In genomic region chr12:90999946-91000345, GRCh38 we compare ENCODE assay signal across 33 cellular contexts. TPM values are rescaled to one million over a fixed set of nuclear protein-coding genes. Genes with fewer than 3 reads are reported as not detected.
DNase-seq lines count a peak whose midpoint lies in the region; ATAC-seq, FAIRE-seq and TF ChIP-seq lines count a peak whose summit lies in the region.
"Had no signal": no experiment of that assay in that cellular context is flagged by ENCODE, and none has a peak within 500 bp of the region (broad histone marks: within the 10 kb centered on the region; RNA-seq: fewer than 3 reads in every experiment).

No MANE protein-coding gene starts in this region.

- DNase-seq in H54 (ENCODE audit: insufficient read length, low spot score) (no peak), RCC 7860 (ENCODE audit: low spot score) (peak; percentile 17), chondrocyte (ENCODE audit: low spot score) (no peak), osteoblast (ENCODE audit: insufficient read length, low spot score, missing footprints) (no peak), amygdala (lab: John Stamatoyannopoulos, UW) (no peak)
- DNase-seq: activated CD4-positive, alpha-beta T cell treated with anti-CD3 and anti-CD28 coated beads for 36 hours; activated CD8-positive, alpha-beta memory T cell treated with anti-CD3 and anti-CD28 coated beads for 24 hours; activated effector memory CD4-positive, alpha-beta T cell treated with anti-CD3 and anti-CD28 coated beads, Interleukin-2, amount 50 U/mL, for 16 hours; activated naive CD8-positive, alpha-beta T cell treated with anti-CD3 and anti-CD28 coated beads for 36 hours; body of pancreas; C1 segment of cervical spinal cord; effector CD4-positive, alpha-beta T cell; erythroblast; foreskin melanocyte; GOT3; left cardiac atrium; NCI-H146; NCI-H446 treated with DMSO at 0.1 percent for 48 hours; NCI-H82; posterior cingulate gyrus; stimulated activated CD4-positive, alpha-beta T cell treated with anti-CD3 and anti-CD28 coated beads, Interleukin-4, amount 100 ng/mL, for 4 hours; substantia nigra had no signal

- H4K20me1 ChIP-seq in osteoblast (ENCODE audit: insufficient read depth, low read length): no peaks in the 10 kb centered on the region

- H3K27me3 ChIP-seq in osteoblast (ENCODE audit: insufficient read depth, low read length): no peaks in the 10 kb centered on the region
- H3K27me3 ChIP-seq: body of pancreas had no signal

- peaks cover 2% of the 10 kb centered on the region for H3K4me1 ChIP-seq in osteoblast (ENCODE audit: insufficient read depth, low read length)

- peak overlapping the region; percentile 46 for H2AFZ ChIP-seq in osteoblast (ENCODE audit: low read length)

- no peaks in the 10 kb centered on the region for H3K36me3 ChIP-seq in osteoblast (ENCODE audit: insufficient read depth, low read length)

- no peaks in the 10 kb centered on the region for H3K9me3 Mint-ChIP-seq in chondrocyte (ENCODE audit: low read depth)
- H3K9me3 Mint-ChIP-seq: activated naive CD8-positive, alpha-beta T cell treated with anti-CD3 and anti-CD28 coated beads for 36 hours; neural crest cell; stimulated activated memory B cell treated with anti-CD40 and anti-IgM and Interleukin-4, amounts not matched to agents 10 μg/mL and 1 μg/mL and 100 μg/mL, for 72 hours; T-helper 2 cell treated with Interferon-gamma antibody and Interleukin-4, amounts not matched to agents 5 μg/mL and 100 μg/mL, for 36 hours; type B pancreatic cell had no signal

- H3K4me1 Mint-ChIP-seq in chondrocyte (ENCODE audit: low read depth): peaks cover 10% of the 10 kb centered on the region
- H3K4me1 Mint-ChIP-seq: activated CD4-positive, alpha-beta T cell treated with anti-CD3 and anti-CD28 coated beads for 36 hours; activated naive CD8-positive, alpha-beta T cell treated with anti-CD3 and anti-CD28 coated beads for 36 hours; stimulated activated memory B cell treated with anti-CD40 and anti-IgM and Interleukin-4, amounts not matched to agents 10 μg/mL and 1 μg/mL and 100 μg/mL, for 72 hours had no signal

- FAIRE-seq in H54 (lab: Jason Lieb, UNC): peak; percentile 15
- peak; percentile 23 for FAIRE-seq in RCC 7860 (lab: Jason Lieb, UNC)
- FAIRE-seq: GM12878, K562 had no signal

- H3K36me3 Mint-ChIP-seq in chondrocyte (ENCODE audit: low read depth): no peaks in the 10 kb centered on the region
- H3K36me3 Mint-ChIP-seq: activated naive CD8-positive, alpha-beta T cell treated with anti-CD3 and anti-CD28 coated beads for 36 hours; stimulated activated memory B cell treated with anti-CD40 and anti-IgM and Interleukin-4, amounts not matched to agents 10 μg/mL and 1 μg/mL and 100 μg/mL, for 72 hours; type B pancreatic cell had no signal

- no peak overlapping the region for H3K4me3 ChIP-seq in osteoblast (ENCODE audit: insufficient read depth, low read length)
- H3K4me3 ChIP-seq: body of pancreas, GM12878, K562 had no signal

- H3K79me2 ChIP-seq in osteoblast (ENCODE audit: insufficient read depth, low read length): no peaks in the 10 kb centered on the region

- TF ChIP-seq POLR2A in H54 (IDR thresholded peaks at IDR 0.05; ENCODE audit: low read depth, low read length): no peak
- TF ChIP-seq POLR2A in GM18505 (IDR thresholded peaks at IDR 0.05; ENCODE audit: borderline replicate concordance, extremely low read depth, insufficient read depth, insufficient read length): no peak

- H3K9me3 ChIP-seq in osteoblast (ENCODE audit: low read depth, low read length): no peaks in the 10 kb centered on the region
- H3K9me3 ChIP-seq: body of pancreas had no signal

- H3K4me2 ChIP-seq in osteoblast (ENCODE audit: insufficient read depth, low read length): no peak overlapping the region

- H3K27ac Mint-ChIP-seq in chondrocyte (ENCODE audit: unreplicated experiment): peak overlapping the region; percentile 8
- H3K27ac Mint-ChIP-seq: activated CD4-positive, alpha-beta T cell treated with anti-CD3 and anti-CD28 coated beads for 36 hours; activated naive CD8-positive, alpha-beta T cell treated with anti-CD3 and anti-CD28 coated beads for 36 hours; stimulated activated memory B cell treated with anti-CD40 and anti-IgM and Interleukin-4, amounts not matched to agents 10 μg/mL and 1 μg/mL and 100 μg/mL, for 72 hours; T-helper 2 cell treated with Interferon-gamma antibody and Interleukin-4, amounts not matched to agents 5 μg/mL and 100 μg/mL, for 36 hours; type B pancreatic cell had no signal

- H3K4me3 Mint-ChIP-seq in chondrocyte (ENCODE audit: unreplicated experiment): no peak overlapping the region
- H3K4me3 Mint-ChIP-seq: activated CD4-positive, alpha-beta T cell treated with anti-CD3 and anti-CD28 coated beads for 36 hours; activated naive CD8-positive, alpha-beta T cell treated with anti-CD3 and anti-CD28 coated beads for 36 hours; neural crest cell; stimulated activated memory B cell treated with anti-CD40 and anti-IgM and Interleukin-4, amounts not matched to agents 10 μg/mL and 1 μg/mL and 100 μg/mL, for 72 hours; T-helper 2 cell treated with Interferon-gamma antibody and Interleukin-4, amounts not matched to agents 5 μg/mL and 100 μg/mL, for 36 hours; type B pancreatic cell had no signal

- no peak overlapping the region for H3K27ac ChIP-seq in osteoblast (ENCODE audit: low read depth, low read length)
- H3K27ac ChIP-seq: body of pancreas had no signal

- H3K27me3 Mint-ChIP-seq in chondrocyte (ENCODE audit: low read depth): no peaks in the 10 kb centered on the region
- H3K27me3 Mint-ChIP-seq: stimulated activated memory B cell treated with anti-CD40 and anti-IgM and Interleukin-4, amounts not matched to agents 10 μg/mL and 1 μg/mL and 100 μg/mL, for 72 hours; type B pancreatic cell had no signal

- ATAC-seq in GM18511 (IDR thresholded peaks at IDR 0.05; ENCODE audit: unreplicated experiment): no peak
- ATAC-seq in GM18505 (IDR thresholded peaks at IDR 0.05; ENCODE audit: unreplicated experiment): no peak
- ATAC-seq: activated CD4-positive, alpha-beta T cell treated with anti-CD3 and anti-CD28 coated beads for 36 hours; body of pancreas; GM12878; K562; left cardiac atrium; sciatic nerve; stimulated activated memory B cell treated with anti-CD40 and anti-IgM and Interleukin-4, amounts not matched to agents 10 μg/mL and 1 μg/mL and 100 μg/mL, for 72 hours had no signal

- TF ChIP-seq CTCF in chondrocyte (IDR thresholded peaks at IDR 0.05) (no peak), osteoblast (IDR thresholded peaks at IDR 0.05; ENCODE audit: extremely low read depth, low read depth, low read length) (no peak)

RNA-seq across cellular contexts. Expression of gene EPYC, which starts 4.8 kb away (rescaled TPM):
- total RNA-seq in chondrocyte (not detected in 3 replicates), osteoblast (1.8 TPM in 2 replicates)
- total RNA-seq: activated CD4-positive, alpha-beta T cell treated with anti-CD3 and anti-CD28 coated beads for 36 hours; activated naive CD8-positive, alpha-beta T cell treated with anti-CD3 and anti-CD28 coated beads for 36 hours; body of pancreas; GM12878; HT1080; K562; left cardiac atrium; lung microvascular endothelial cell; neural crest cell; sciatic nerve had no signal

RNA-seq across cellular contexts. Expression of gene CCER1, which starts 45.0 kb away (rescaled TPM):
- not detected in 3 replicates for total RNA-seq in chondrocyte
- total RNA-seq in osteoblast: not detected in 2 replicates
- total RNA-seq: activated CD4-positive, alpha-beta T cell treated with anti-CD3 and anti-CD28 coated beads for 36 hours; activated naive CD8-positive, alpha-beta T cell treated with anti-CD3 and anti-CD28 coated beads for 36 hours; body of pancreas; GM12878; HT1080; K562; left cardiac atrium; lung microvascular endothelial cell; neural crest cell; sciatic nerve had no signal

RNA-seq across cellular contexts. Expression of gene KERA, which starts 57.9 kb away (rescaled TPM):
- total RNA-seq in chondrocyte (not detected in 3 replicates), osteoblast (not detected in 2 replicates)
- total RNA-seq: activated CD4-positive, alpha-beta T cell treated with anti-CD3 and anti-CD28 coated beads for 36 hours; activated naive CD8-positive, alpha-beta T cell treated with anti-CD3 and anti-CD28 coated beads for 36 hours; body of pancreas; GM12878; HT1080; K562; left cardiac atrium; lung microvascular endothelial cell; neural crest cell had no signal
